Comparison of ENCODE assay signal across 4 cellular contexts in the genomic region with DNA sequence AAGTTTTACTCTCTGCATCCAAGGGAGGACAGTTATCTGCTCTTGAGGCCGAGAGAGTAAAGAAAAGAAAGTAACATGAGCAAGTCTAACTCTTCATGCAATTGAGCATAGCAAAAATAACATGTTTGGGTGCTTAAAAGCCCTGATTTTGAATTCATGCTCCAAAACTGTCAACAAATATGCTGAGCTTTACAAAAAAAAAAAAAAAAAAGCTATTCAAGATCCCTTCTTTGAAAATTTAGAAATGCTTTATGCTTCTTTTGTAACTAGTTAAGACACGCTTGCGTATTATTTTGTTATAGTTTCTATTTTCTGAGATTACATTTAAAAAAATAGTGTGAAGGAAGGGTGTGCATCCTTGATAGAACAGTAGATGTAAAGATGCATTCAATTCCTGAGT.
TF ChIP-seq lines count a peak whose summit lies in the region.

No MANE protein-coding gene starts in this region.

TF ChIP-seq in HepG2, 621 proteins besides CTCF, POLR2A, EP300 and RAD21:
- TF ChIP-seq MAFK (conservative IDR thresholded peaks at IDR 0.05 in 1 of 2, IDR thresholded peaks at IDR 0.05 in 1 of 2; ENCODE audit: low read length in 2 of 2) (peak; percentile 29 to 76), RFX3 (CRISPR knock-in tag; IDR thresholded peaks at IDR 0.05) (no peak), MAFF (IDR thresholded peaks at IDR 0.05; ENCODE audit: low read depth, low read length) (peak; percentile 53; the same call in 1 of the 2 replicates)

TF ChIP-seq in IMR-90, 13 proteins besides CTCF, POLR2A, EP300 and RAD21:
- TF ChIP-seq SMC3 (IDR thresholded peaks at IDR 0.05; ENCODE audit: low read depth, low read length) (no peak), MXI1 (IDR thresholded peaks at IDR 0.05; ENCODE audit: borderline replicate concordance, low read depth, low read length) (no peak), RCOR1 (IDR thresholded peaks at IDR 0.05; ENCODE audit: insufficient replicate concordance, low read length) (no peak), BHLHE40 (IDR thresholded peaks at IDR 0.05; ENCODE audit: low read depth, low read length) (no peak), NFE2L2 (IDR thresholded peaks at IDR 0.05; ENCODE audit: low read depth, low read length) (no peak), CEBPB (IDR thresholded peaks at IDR 0.05; ENCODE audit: low read depth, low read length) (no peak), CHD1 (IDR thresholded peaks at IDR 0.05; ENCODE audit: low read depth, low read length) (no peak), MAFK (IDR thresholded peaks at IDR 0.05; ENCODE audit: low read depth, low read length) (peak; percentile 60)
TF ChIP-seq in IMR-90: peak in this region for 1.

TF ChIP-seq in K562, 482 proteins besides CTCF, POLR2A, EP300 and RAD21:
- TF ChIP-seq, protein P1, sequence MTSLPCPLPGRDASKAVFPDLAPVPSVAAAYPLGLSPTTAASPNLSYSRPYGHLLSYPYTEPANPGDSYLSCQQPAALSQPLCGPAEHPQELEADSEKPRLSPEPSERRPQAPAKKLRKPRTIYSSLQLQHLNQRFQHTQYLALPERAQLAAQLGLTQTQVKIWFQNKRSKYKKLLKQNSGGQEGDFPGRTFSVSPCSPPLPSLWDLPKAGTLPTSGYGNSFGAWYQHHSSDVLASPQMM (CRISPR knock-in tag; IDR thresholded peaks at IDR 0.05) = no peak
- TF ChIP-seq MAFG (tag; conservative IDR thresholded peaks at IDR 0.05) (0 out of 2 replicates have a peak, but pooled peaks have one; percentile 29), ZNF316 (IDR thresholded peaks at IDR 0.05) (peak; percentile 36; the same call in 1 of the 2 replicates)

TF ChIP-seq in GM23338, 12 proteins besides CTCF, POLR2A, EP300 and RAD21:
- TF ChIP-seq, protein P2, sequence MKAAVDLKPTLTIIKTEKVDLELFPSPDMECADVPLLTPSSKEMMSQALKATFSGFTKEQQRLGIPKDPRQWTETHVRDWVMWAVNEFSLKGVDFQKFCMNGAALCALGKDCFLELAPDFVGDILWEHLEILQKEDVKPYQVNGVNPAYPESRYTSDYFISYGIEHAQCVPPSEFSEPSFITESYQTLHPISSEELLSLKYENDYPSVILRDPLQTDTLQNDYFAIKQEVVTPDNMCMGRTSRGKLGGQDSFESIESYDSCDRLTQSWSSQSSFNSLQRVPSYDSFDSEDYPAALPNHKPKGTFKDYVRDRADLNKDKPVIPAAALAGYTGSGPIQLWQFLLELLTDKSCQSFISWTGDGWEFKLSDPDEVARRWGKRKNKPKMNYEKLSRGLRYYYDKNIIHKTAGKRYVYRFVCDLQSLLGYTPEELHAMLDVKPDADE (IDR thresholded peaks at IDR 0.05) = no peak
- no peak for TF ChIP-seq POLR2AphosphoS5 (IDR thresholded peaks at IDR 0.05; ENCODE audit: low read depth)
- TF ChIP-seq ZNF114 (CRISPR knock-in tag; IDR thresholded peaks at IDR 0.05) = no peak
- TF ChIP-seq ZNF331 (CRISPR knock-in tag; IDR thresholded peaks at IDR 0.05; ENCODE audit: low read depth) = no peak
- no peak for TF ChIP-seq CREB1 (CRISPR knock-in tag; IDR thresholded peaks at IDR 0.05; ENCODE audit: low read depth)
- TF ChIP-seq STAT1 (IDR thresholded peaks at IDR 0.05; ENCODE audit: unreplicated experiment) = no peak
- TF ChIP-seq EZH2phosphoT487 (IDR thresholded peaks at IDR 0.05; ENCODE audit: unreplicated experiment) = no peak
- no peak for TF ChIP-seq JUNB (IDR thresholded peaks at IDR 0.05; ENCODE audit: unreplicated experiment)
- TF ChIP-seq NANOG (IDR thresholded peaks at IDR 0.05; ENCODE audit: borderline replicate concordance) = no peak
- TF ChIP-seq, protein P3, sequence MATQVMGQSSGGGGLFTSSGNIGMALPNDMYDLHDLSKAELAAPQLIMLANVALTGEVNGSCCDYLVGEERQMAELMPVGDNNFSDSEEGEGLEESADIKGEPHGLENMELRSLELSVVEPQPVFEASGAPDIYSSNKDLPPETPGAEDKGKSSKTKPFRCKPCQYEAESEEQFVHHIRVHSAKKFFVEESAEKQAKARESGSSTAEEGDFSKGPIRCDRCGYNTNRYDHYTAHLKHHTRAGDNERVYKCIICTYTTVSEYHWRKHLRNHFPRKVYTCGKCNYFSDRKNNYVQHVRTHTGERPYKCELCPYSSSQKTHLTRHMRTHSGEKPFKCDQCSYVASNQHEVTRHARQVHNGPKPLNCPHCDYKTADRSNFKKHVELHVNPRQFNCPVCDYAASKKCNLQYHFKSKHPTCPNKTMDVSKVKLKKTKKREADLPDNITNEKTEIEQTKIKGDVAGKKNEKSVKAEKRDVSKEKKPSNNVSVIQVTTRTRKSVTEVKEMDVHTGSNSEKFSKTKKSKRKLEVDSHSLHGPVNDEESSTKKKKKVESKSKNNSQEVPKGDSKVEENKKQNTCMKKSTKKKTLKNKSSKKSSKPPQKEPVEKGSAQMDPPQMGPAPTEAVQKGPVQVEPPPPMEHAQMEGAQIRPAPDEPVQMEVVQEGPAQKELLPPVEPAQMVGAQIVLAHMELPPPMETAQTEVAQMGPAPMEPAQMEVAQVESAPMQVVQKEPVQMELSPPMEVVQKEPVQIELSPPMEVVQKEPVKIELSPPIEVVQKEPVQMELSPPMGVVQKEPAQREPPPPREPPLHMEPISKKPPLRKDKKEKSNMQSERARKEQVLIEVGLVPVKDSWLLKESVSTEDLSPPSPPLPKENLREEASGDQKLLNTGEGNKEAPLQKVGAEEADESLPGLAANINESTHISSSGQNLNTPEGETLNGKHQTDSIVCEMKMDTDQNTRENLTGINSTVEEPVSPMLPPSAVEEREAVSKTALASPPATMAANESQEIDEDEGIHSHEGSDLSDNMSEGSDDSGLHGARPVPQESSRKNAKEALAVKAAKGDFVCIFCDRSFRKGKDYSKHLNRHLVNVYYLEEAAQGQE (IDR thresholded peaks at IDR 0.05; ENCODE audit: unreplicated experiment) = no peak
- TF ChIP-seq, protein P4, sequence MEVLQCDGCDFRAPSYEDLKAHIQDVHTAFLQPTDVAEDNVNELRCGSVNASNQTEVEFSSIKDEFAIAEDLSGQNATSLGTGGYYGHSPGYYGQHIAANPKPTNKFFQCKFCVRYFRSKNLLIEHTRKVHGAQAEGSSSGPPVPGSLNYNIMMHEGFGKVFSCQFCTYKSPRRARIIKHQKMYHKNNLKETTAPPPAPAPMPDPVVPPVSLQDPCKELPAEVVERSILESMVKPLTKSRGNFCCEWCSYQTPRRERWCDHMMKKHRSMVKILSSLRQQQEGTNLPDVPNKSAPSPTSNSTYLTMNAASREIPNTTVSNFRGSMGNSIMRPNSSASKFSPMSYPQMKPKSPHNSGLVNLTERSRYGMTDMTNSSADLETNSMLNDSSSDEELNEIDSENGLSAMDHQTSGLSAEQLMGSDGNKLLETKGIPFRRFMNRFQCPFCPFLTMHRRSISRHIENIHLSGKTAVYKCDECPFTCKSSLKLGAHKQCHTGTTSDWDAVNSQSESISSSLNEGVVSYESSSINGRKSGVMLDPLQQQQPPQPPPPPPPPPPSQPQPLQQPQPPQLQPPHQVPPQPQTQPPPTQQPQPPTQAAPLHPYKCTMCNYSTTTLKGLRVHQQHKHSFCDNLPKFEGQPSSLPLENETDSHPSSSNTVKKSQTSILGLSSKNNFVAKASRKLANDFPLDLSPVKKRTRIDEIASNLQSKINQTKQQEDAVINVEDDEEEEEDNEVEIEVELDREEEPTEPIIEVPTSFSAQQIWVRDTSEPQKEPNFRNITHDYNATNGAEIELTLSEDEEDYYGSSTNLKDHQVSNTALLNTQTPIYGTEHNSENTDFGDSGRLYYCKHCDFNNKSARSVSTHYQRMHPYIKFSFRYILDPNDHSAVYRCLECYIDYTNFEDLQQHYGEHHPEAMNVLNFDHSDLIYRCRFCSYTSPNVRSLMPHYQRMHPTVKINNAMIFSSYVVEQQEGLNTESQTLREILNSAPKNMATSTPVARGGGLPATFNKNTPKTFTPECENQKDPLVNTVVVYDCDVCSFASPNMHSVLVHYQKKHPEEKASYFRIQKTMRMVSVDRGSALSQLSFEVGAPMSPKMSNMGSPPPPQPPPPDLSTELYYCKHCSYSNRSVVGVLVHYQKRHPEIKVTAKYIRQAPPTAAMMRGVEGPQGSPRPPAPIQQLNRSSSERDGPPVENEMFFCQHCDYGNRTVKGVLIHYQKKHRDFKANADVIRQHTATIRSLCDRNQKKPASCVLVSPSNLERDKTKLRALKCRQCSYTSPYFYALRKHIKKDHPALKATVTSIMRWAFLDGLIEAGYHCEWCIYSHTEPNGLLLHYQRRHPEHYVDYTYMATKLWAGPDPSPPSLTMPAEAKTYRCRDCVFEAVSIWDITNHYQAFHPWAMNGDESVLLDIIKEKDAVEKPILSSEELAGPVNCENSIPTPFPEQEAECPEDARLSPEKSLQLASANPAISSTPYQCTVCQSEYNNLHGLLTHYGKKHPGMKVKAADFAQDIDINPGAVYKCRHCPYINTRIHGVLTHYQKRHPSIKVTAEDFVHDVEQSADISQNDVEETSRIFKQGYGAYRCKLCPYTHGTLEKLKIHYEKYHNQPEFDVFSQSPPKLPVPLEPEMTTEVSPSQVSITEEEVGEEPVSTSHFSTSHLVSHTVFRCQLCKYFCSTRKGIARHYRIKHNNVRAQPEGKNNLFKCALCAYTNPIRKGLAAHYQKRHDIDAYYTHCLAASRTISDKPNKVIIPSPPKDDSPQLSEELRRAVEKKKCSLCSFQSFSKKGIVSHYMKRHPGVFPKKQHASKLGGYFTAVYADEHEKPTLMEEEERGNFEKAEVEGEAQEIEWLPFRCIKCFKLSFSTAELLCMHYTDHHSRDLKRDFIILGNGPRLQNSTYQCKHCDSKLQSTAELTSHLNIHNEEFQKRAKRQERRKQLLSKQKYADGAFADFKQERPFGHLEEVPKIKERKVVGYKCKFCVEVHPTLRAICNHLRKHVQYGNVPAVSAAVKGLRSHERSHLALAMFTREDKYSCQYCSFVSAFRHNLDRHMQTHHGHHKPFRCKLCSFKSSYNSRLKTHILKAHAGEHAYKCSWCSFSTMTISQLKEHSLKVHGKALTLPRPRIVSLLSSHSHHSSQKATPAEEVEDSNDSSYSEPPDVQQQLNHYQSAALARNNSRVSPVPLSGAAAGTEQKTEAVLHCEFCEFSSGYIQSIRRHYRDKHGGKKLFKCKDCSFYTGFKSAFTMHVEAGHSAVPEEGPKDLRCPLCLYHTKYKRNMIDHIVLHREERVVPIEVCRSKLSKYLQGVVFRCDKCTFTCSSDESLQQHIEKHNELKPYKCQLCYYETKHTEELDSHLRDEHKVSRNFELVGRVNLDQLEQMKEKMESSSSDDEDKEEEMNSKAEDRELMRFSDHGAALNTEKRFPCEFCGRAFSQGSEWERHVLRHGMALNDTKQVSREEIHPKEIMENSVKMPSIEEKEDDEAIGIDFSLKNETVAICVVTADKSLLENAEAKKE (CRISPR knock-in tag; IDR thresholded peaks at IDR 0.05) = no peak
- no peak for TF ChIP-seq EZH2 (IDR thresholded peaks at IDR 0.05; ENCODE audit: low read depth, unreplicated experiment)
